In genomic region chr6:105388392-105388791, GRCh38 we compare ENCODE assay signal across 14 cellular contexts.
"Had no signal": no experiment of that assay in that cellular context is flagged by ENCODE, and none has a peak within 500 bp of the region (broad histone marks: within the 10 kb centered on the region; RNA-seq: fewer than 3 reads in every experiment).

No MANE protein-coding gene starts in this region.

- H3K4me1 ChIP-seq: adrenal gland, prostate gland had no signal

- H3K9me3 Mint-ChIP-seq: activated naive CD4-positive, alpha-beta T cell treated with anti-CD3 and anti-CD28 coated beads, Interleukin-2, amount 10 ng/mL, durations not matched to agents 7 days and 5 days; neural crest cell had no signal

- DNase-seq: activated CD4-positive, alpha-beta T cell treated with anti-CD3 and anti-CD28 coated beads, Interleukin-2, amount 50 U/mL, for 1 hour; activated naive CD4-positive, alpha-beta T cell treated with anti-CD3 and anti-CD28 coated beads, Interleukin-2, amount 10 ng/mL, durations not matched to agents 7 days and 5 days; adrenal gland; right cardiac atrium; stimulated activated CD4-positive, alpha-beta T cell treated with anti-CD3 and anti-CD28 coated beads, Interleukin-4, amount 100 ng/mL, for 24 hours; stimulated activated naive CD4-positive, alpha-beta T cell; substantia nigra; T-helper 2 cell had no signal

- H3K27me3 Mint-ChIP-seq: activated naive CD4-positive, alpha-beta T cell treated with anti-CD3 and anti-CD28 coated beads, Interleukin-2, amount 10 ng/mL, durations not matched to agents 7 days and 5 days had no signal

- H3K27ac ChIP-seq: adrenal gland, prostate gland, skin epidermis, tibial nerve had no signal

- H3K27me3 ChIP-seq: adrenal gland, tibial nerve had no signal

- ATAC-seq: activated CD4-positive, CD25-positive, alpha-beta regulatory T cell treated with anti-CD3 and anti-CD28 coated beads, Interleukin-2, amount 50 U/mL, for 24 hours; esophagus mucosa; right cardiac atrium had no signal

- H3K4me3 ChIP-seq: adrenal gland, prostate gland, skin epidermis, tibial nerve had no signal

- H3K27ac Mint-ChIP-seq: activated naive CD4-positive, alpha-beta T cell treated with anti-CD3 and anti-CD28 coated beads, Interleukin-2, amount 10 ng/mL, durations not matched to agents 7 days and 5 days had no signal

- H3K9me3 ChIP-seq: adrenal gland, prostate gland, tibial nerve had no signal

- H3K4me3 Mint-ChIP-seq: activated naive CD4-positive, alpha-beta T cell treated with anti-CD3 and anti-CD28 coated beads, Interleukin-2, amount 10 ng/mL, durations not matched to agents 7 days and 5 days; neural crest cell had no signal

- H3K36me3 ChIP-seq: adrenal gland, prostate gland had no signal
